In genomic region chr6:51959744-51960383, GRCh38 we compare ENCODE assay signal across 8 cellular contexts.
DNase-seq lines count a peak whose midpoint lies in the region; ATAC-seq and TF ChIP-seq lines count a peak whose summit lies in the region.

No MANE protein-coding gene starts in this region.

- no peaks in the 10 kb centered on the region for H3K36me3 Mint-ChIP-seq in activated CD4-positive, alpha-beta T cell treated with anti-CD3 and anti-CD28 coated beads, Interleukin-2, amount 10 ng/mL, durations not matched to agents 7 days and 5 days (ENCODE audit: low read depth)
- no peaks in the 10 kb centered on the region for H3K36me3 Mint-ChIP-seq in stimulated activated memory B cell treated with anti-CD40 and anti-IgM and Interleukin-4, amounts not matched to agents 10 μg/mL and 1 μg/mL and 100 μg/mL, for 72 hours

- peaks cover 9% of the 10 kb centered on the region for H3K27me3 Mint-ChIP-seq in activated CD4-positive, alpha-beta T cell treated with anti-CD3 and anti-CD28 coated beads, Interleukin-2, amount 10 ng/mL, durations not matched to agents 7 days and 5 days
- no peaks in the 10 kb centered on the region for H3K27me3 Mint-ChIP-seq in stimulated activated memory B cell treated with anti-CD40 and anti-IgM and Interleukin-4, amounts not matched to agents 10 μg/mL and 1 μg/mL and 100 μg/mL, for 72 hours

- no peak overlapping the region for H3K4me3 ChIP-seq in left lung

- ATAC-seq in GM21825 (IDR thresholded peaks at IDR 0.05; ENCODE audit: unreplicated experiment), result peak; percentile 74
- peak; percentile 81 for ATAC-seq in left lung
- ATAC-seq in stimulated activated memory B cell treated with anti-CD40 and anti-IgM and Interleukin-4, amounts not matched to agents 10 μg/mL and 1 μg/mL and 100 μg/mL, for 72 hours, result peak; percentile 61

- peaks cover 0 to 7% of the 10 kb centered on the region in 2 donors for H3K27me3 ChIP-seq in left lung

- DNase-seq in activated CD4-positive, alpha-beta T cell treated with anti-CD3 and anti-CD28 coated beads, Interleukin-2, amount 10 ng/mL, durations not matched to agents 7 days and 5 days, result peak; percentile 55
- no peak for DNase-seq in activated CD4-positive, alpha-beta T cell treated with anti-CD3 and anti-CD28 coated beads, Interleukin-2, amount 50 U/mL, for 1 hour
- peak; percentile 47 for DNase-seq in LHCN-M2 (ENCODE audit: low read depth)
- peak; percentile 69 for DNase-seq in RKO (ENCODE audit: low spot score)
- peak; percentile 57 for DNase-seq in cerebellar cortex (ENCODE audit: low spot score)
- peak; percentile 59 to 71 for DNase-seq in left lung

- no peaks in the 10 kb centered on the region for H3K9me3 Mint-ChIP-seq in activated CD4-positive, alpha-beta T cell treated with anti-CD3 and anti-CD28 coated beads, Interleukin-2, amount 10 ng/mL, durations not matched to agents 7 days and 5 days
- H3K9me3 Mint-ChIP-seq in stimulated activated memory B cell treated with anti-CD40 and anti-IgM and Interleukin-4, amounts not matched to agents 10 μg/mL and 1 μg/mL and 100 μg/mL, for 72 hours, result no peaks in the 10 kb centered on the region

- no peak overlapping the region for H3K27ac Mint-ChIP-seq in activated CD4-positive, alpha-beta T cell treated with anti-CD3 and anti-CD28 coated beads, Interleukin-2, amount 10 ng/mL, durations not matched to agents 7 days and 5 days
- H3K27ac Mint-ChIP-seq in stimulated activated memory B cell treated with anti-CD40 and anti-IgM and Interleukin-4, amounts not matched to agents 10 μg/mL and 1 μg/mL and 100 μg/mL, for 72 hours, result no peak overlapping the region

- POLR2A ChIA-PET in activated CD4-positive, alpha-beta T cell treated with anti-CD3 and anti-CD28 coated beads, Interleukin-2, amount 10 ng/mL, durations not matched to agents 7 days and 5 days (lab: Charles Lee), result no interaction called here

- H3K9me3 ChIP-seq in left lung, result no peaks in the 10 kb centered on the region

- no peaks in the 10 kb centered on the region for H3K36me3 ChIP-seq in left lung

- CTCF ChIA-PET in activated CD4-positive, alpha-beta T cell treated with anti-CD3 and anti-CD28 coated beads, Interleukin-2, amount 10 ng/mL, durations not matched to agents 7 days and 5 days (lab: Charles Lee), result no interaction called here

- H3K4me1 Mint-ChIP-seq in activated CD4-positive, alpha-beta T cell treated with anti-CD3 and anti-CD28 coated beads, Interleukin-2, amount 10 ng/mL, durations not matched to agents 7 days and 5 days, result no peaks in the 10 kb centered on the region
- no peaks in the 10 kb centered on the region for H3K4me1 Mint-ChIP-seq in stimulated activated memory B cell treated with anti-CD40 and anti-IgM and Interleukin-4, amounts not matched to agents 10 μg/mL and 1 μg/mL and 100 μg/mL, for 72 hours

- peak; percentile 33 to 50 for TF ChIP-seq CTCF in left lung (IDR thresholded peaks at IDR 0.05)

- no peaks in the 10 kb centered on the region for H3K4me1 ChIP-seq in left lung

- intact Hi-C loops in left lung (cut with DNase I), result no loop called here

- no peak overlapping the region for H3K27ac ChIP-seq in left lung

- no peak overlapping the region for H3K4me3 Mint-ChIP-seq in activated CD4-positive, alpha-beta T cell treated with anti-CD3 and anti-CD28 coated beads, Interleukin-2, amount 10 ng/mL, durations not matched to agents 7 days and 5 days
- H3K4me3 Mint-ChIP-seq in stimulated activated memory B cell treated with anti-CD40 and anti-IgM and Interleukin-4, amounts not matched to agents 10 μg/mL and 1 μg/mL and 100 μg/mL, for 72 hours, result no peak overlapping the region
